2 cellular contexts compared by ENCODE assay signal in the genomic region with DNA sequence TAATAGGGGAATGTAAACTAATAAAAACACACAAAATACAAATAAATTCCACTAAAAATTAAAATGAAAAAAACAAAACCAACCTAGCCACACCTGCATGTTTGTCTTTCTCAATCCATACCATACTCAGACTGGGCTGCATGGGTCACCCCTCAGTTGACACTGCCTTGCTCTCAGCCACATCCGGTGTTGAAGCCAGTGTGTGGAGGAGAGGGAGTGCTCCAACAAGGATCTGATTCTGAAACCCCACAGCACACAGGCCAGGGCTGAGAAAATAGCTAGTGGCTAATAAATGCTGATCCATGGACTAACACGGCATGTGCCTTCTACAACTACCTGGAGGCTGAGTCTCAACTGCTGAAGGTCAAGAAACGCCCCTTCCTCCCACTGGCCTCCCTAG.
TF ChIP-seq lines count a peak whose summit lies in the region.

No MANE protein-coding gene starts in this region.

TF ChIP-seq in liver, 16 proteins besides CTCF, POLR2A, EP300 and RAD21 (continued from another document):
- TF ChIP-seq, protein P1, sequence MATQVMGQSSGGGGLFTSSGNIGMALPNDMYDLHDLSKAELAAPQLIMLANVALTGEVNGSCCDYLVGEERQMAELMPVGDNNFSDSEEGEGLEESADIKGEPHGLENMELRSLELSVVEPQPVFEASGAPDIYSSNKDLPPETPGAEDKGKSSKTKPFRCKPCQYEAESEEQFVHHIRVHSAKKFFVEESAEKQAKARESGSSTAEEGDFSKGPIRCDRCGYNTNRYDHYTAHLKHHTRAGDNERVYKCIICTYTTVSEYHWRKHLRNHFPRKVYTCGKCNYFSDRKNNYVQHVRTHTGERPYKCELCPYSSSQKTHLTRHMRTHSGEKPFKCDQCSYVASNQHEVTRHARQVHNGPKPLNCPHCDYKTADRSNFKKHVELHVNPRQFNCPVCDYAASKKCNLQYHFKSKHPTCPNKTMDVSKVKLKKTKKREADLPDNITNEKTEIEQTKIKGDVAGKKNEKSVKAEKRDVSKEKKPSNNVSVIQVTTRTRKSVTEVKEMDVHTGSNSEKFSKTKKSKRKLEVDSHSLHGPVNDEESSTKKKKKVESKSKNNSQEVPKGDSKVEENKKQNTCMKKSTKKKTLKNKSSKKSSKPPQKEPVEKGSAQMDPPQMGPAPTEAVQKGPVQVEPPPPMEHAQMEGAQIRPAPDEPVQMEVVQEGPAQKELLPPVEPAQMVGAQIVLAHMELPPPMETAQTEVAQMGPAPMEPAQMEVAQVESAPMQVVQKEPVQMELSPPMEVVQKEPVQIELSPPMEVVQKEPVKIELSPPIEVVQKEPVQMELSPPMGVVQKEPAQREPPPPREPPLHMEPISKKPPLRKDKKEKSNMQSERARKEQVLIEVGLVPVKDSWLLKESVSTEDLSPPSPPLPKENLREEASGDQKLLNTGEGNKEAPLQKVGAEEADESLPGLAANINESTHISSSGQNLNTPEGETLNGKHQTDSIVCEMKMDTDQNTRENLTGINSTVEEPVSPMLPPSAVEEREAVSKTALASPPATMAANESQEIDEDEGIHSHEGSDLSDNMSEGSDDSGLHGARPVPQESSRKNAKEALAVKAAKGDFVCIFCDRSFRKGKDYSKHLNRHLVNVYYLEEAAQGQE (IDR thresholded peaks at IDR 0.05) = no peak
- TF ChIP-seq, protein P2, sequence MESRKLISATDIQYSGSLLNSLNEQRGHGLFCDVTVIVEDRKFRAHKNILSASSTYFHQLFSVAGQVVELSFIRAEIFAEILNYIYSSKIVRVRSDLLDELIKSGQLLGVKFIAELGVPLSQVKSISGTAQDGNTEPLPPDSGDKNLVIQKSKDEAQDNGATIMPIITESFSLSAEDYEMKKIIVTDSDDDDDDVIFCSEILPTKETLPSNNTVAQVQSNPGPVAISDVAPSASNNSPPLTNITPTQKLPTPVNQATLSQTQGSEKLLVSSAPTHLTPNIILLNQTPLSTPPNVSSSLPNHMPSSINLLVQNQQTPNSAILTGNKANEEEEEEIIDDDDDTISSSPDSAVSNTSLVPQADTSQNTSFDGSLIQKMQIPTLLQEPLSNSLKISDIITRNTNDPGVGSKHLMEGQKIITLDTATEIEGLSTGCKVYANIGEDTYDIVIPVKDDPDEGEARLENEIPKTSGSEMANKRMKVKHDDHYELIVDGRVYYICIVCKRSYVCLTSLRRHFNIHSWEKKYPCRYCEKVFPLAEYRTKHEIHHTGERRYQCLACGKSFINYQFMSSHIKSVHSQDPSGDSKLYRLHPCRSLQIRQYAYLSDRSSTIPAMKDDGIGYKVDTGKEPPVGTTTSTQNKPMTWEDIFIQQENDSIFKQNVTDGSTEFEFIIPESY (IDR thresholded peaks at IDR 0.05) = no peak
- TF ChIP-seq JUND (IDR thresholded peaks at IDR 0.05) (no peak), SP1 (IDR thresholded peaks at IDR 0.05) (no peak), EGR1 (IDR thresholded peaks at IDR 0.05; ENCODE audit: low read depth in 2 of 2) (no peak), RXRA (IDR thresholded peaks at IDR 0.05) (no peak), TAF1 (conservative IDR thresholded peaks at IDR 0.05) (no peak), NR2F2 (IDR thresholded peaks at IDR 0.05) (no peak), YY1 (IDR thresholded peaks at IDR 0.05) (no peak), FOXA2 (IDR thresholded peaks at IDR 0.05) (no peak), HNF4G (IDR thresholded peaks at IDR 0.05) (no peak), HNF4A (conservative IDR thresholded peaks at IDR 0.05) (no peak), FOXA1 (IDR thresholded peaks at IDR 0.05) (no peak)
- TF ChIP-seq, protein P3, sequence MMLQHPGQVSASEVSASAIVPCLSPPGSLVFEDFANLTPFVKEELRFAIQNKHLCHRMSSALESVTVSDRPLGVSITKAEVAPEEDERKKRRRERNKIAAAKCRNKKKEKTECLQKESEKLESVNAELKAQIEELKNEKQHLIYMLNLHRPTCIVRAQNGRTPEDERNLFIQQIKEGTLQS (IDR thresholded peaks at IDR 0.05) = no peak
- TF ChIP-seq, protein P4, sequence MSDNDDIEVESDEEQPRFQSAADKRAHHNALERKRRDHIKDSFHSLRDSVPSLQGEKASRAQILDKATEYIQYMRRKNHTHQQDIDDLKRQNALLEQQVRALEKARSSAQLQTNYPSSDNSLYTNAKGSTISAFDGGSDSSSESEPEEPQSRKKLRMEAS (IDR thresholded peaks at IDR 0.05) = no peak
TF ChIP-seq in liver: peak in this region for 0.

TF ChIP-seq in HepG2, 621 proteins besides CTCF, POLR2A, EP300 and RAD21 (continued from another document):
- TF ChIP-seq, protein P5, sequence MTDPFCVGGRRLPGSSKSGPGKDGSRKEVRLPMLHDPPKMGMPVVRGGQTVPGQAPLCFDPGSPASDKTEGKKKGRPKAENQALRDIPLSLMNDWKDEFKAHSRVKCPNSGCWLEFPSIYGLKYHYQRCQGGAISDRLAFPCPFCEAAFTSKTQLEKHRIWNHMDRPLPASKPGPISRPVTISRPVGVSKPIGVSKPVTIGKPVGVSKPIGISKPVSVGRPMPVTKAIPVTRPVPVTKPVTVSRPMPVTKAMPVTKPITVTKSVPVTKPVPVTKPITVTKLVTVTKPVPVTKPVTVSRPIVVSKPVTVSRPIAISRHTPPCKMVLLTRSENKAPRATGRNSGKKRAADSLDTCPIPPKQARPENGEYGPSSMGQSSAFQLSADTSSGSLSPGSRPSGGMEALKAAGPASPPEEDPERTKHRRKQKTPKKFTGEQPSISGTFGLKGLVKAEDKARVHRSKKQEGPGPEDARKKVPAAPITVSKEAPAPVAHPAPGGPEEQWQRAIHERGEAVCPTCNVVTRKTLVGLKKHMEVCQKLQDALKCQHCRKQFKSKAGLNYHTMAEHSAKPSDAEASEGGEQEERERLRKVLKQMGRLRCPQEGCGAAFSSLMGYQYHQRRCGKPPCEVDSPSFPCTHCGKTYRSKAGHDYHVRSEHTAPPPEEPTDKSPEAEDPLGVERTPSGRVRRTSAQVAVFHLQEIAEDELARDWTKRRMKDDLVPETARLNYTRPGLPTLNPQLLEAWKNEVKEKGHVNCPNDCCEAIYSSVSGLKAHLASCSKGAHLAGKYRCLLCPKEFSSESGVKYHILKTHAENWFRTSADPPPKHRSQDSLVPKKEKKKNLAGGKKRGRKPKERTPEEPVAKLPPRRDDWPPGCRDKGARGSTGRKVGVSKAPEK (CRISPR knock-in tag; IDR thresholded peaks at IDR 0.05; ENCODE audit: borderline replicate concordance) = no peak
- no peak for TF ChIP-seq ZNF607 (CRISPR knock-in tag; IDR thresholded peaks at IDR 0.05; ENCODE audit: borderline replicate concordance)
- no peak for TF ChIP-seq CC2D1A (CRISPR knock-in tag; IDR thresholded peaks at IDR 0.05)
- no peak for TF ChIP-seq RXRA (CRISPR knock-in tag; IDR thresholded peaks at IDR 0.05)
- TF ChIP-seq, protein P6, sequence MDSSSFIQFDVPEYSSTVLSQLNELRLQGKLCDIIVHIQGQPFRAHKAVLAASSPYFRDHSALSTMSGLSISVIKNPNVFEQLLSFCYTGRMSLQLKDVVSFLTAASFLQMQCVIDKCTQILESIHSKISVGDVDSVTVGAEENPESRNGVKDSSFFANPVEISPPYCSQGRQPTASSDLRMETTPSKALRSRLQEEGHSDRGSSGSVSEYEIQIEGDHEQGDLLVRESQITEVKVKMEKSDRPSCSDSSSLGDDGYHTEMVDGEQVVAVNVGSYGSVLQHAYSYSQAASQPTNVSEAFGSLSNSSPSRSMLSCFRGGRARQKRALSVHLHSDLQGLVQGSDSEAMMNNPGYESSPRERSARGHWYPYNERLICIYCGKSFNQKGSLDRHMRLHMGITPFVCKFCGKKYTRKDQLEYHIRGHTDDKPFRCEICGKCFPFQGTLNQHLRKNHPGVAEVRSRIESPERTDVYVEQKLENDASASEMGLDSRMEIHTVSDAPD (CRISPR knock-in tag; IDR thresholded peaks at IDR 0.05) = no peak
- TF ChIP-seq ZNF839 (CRISPR knock-in tag; IDR thresholded peaks at IDR 0.05; ENCODE audit: borderline replicate concordance) = no peak
- no peak for TF ChIP-seq FOXK2 (IDR thresholded peaks at IDR 0.05)
- no peak for TF ChIP-seq ZNF260 (CRISPR knock-in tag; IDR thresholded peaks at IDR 0.05; ENCODE audit: borderline replicate concordance, low read depth)
- no peak for TF ChIP-seq MAF1 (CRISPR knock-in tag; IDR thresholded peaks at IDR 0.05; ENCODE audit: borderline replicate concordance)
- TF ChIP-seq ARNTL (CRISPR knock-in tag; IDR thresholded peaks at IDR 0.05) = no peak
- TF ChIP-seq, protein P7, sequence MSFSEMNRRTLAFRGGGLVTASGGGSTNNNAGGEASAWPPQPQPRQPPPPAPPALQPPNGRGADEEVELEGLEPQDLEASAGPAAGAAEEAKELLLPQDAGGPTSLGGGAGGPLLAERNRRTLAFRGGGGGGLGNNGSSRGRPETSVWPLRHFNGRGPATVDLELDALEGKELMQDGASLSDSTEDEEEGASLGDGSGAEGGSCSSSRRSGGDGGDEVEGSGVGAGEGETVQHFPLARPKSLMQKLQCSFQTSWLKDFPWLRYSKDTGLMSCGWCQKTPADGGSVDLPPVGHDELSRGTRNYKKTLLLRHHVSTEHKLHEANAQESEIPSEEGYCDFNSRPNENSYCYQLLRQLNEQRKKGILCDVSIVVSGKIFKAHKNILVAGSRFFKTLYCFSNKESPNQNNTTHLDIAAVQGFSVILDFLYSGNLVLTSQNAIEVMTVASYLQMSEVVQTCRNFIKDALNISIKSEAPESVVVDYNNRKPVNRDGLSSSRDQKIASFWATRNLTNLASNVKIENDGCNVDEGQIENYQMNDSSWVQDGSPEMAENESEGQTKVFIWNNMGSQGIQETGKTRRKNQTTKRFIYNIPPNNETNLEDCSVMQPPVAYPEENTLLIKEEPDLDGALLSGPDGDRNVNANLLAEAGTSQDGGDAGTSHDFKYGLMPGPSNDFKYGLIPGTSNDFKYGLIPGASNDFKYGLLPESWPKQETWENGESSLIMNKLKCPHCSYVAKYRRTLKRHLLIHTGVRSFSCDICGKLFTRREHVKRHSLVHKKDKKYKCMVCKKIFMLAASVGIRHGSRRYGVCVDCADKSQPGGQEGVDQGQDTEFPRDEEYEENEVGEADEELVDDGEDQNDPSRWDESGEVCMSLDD (CRISPR knock-in tag; IDR thresholded peaks at IDR 0.05; ENCODE audit: borderline replicate concordance) = no peak
